In the genomic region with DNA sequence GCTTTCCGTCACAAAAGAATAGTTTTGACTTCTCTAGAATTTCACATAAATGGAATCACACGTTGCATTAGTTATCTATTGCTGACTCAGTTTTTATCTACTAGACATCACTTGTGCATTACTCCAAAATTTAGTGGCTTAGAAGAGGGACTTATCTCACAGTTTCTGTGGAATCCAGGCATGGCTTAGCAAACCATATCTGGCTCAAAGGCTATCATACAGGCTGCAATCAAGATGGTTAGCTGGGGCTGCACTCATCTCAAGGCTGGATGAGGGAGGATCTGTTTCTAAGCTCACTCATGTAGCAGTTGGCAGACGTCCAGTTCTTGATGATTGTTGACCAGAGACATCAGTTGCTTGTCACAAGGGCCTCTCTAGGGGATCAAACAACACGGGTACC, we compare ENCODE assay signal across 18 cellular contexts.
DNase-seq lines count a peak whose midpoint lies in the region; ATAC-seq lines count a peak whose summit lies in the region.
"Had no signal": no experiment of that assay in that cellular context is flagged by ENCODE, and none has a peak within 500 bp of the region (broad histone marks: within the 10 kb centered on the region; RNA-seq: fewer than 3 reads in every experiment).

No MANE protein-coding gene starts in this region.

- no peak for ATAC-seq in GM18867 (IDR thresholded peaks at IDR 0.05; ENCODE audit: unreplicated experiment)
- ATAC-seq in HG02588 (IDR thresholded peaks at IDR 0.05; ENCODE audit: unreplicated experiment): no peak
- ATAC-seq: activated CD4-positive, alpha-beta T cell treated with anti-CD3 and anti-CD28 coated beads for 36 hours; GM12878; natural killer cell; stimulated activated naive CD8-positive, alpha-beta T cell treated with anti-CD3 and anti-CD28 coated beads, Interleukin-15, amount 100 ng/mL, for 72 hours; upper lobe of right lung had no signal

- DNase-seq in ELF-1 (ENCODE audit: low read depth, low spot score) (peak; percentile 33), NCI-H1105 treated with DMSO at 0.1 percent for 48 hours (lab: John Stamatoyannopoulos, UW) (peak; percentile 81), NCI-H748 treated with DMSO at 0.1 percent for 48 hours (lab: John Stamatoyannopoulos, UW) (peak; percentile 15), inferior parietal cortex (ENCODE audit: extremely low spot score) (peak; percentile 38), kidney glomerular epithelial cell (lab: John Stamatoyannopoulos, UW) (no peak)
- DNase-seq: activated CD4-positive, alpha-beta T cell treated with anti-CD3 and anti-CD28 coated beads for 36 hours; AML-193; GF-D8; H9; hypothalamus; mesendoderm; natural killer cell; NCI-H1694 treated with DMSO at 0.1 percent for 48 hours; stimulated activated naive CD8-positive, alpha-beta T cell treated with anti-CD3 and anti-CD28 coated beads, Interleukin-15, amount 100 ng/mL, for 72 hours; upper lobe of right lung had no signal
